1 cellular context compared by ENCODE assay signal in genomic region chr7:1024331-1024761, GRCh38.
TF ChIP-seq lines count a peak whose summit lies in the region.

No MANE protein-coding gene starts in this region.

TF ChIP-seq in GM12878, 131 proteins besides CTCF, POLR2A, EP300 and RAD21 (continues in another document):
- TF ChIP-seq PML (IDR thresholded peaks at IDR 0.05; ENCODE audit: low read length): 0 out of 2 replicates have a peak, but pooled peaks have one; percentile 65
- no peak for TF ChIP-seq PBX3 (IDR thresholded peaks at IDR 0.05; ENCODE audit: insufficient replicate concordance, low read depth, low read length)
- peak; percentile 53 for TF ChIP-seq RELA (IDR thresholded peaks at IDR 0.05; ENCODE audit: borderline replicate concordance, partially characterized antibody)
- TF ChIP-seq NFXL1 (IDR thresholded peaks at IDR 0.05; ENCODE audit: borderline replicate concordance): no peak
- TF ChIP-seq RAD51 (IDR thresholded peaks at IDR 0.05): peak; percentile 43; the same call in 1 of the 2 replicates
- peak; percentile 31; the same call in 1 of the 2 replicates for TF ChIP-seq SMC3 (IDR thresholded peaks at IDR 0.05; ENCODE audit: borderline replicate concordance, low read length)
- peak; percentile 62; the same call in 1 of the 2 replicates for TF ChIP-seq MYB (IDR thresholded peaks at IDR 0.05; ENCODE audit: borderline replicate concordance, low read depth, low read length)
- TF ChIP-seq CEBPB (IDR thresholded peaks at IDR 0.05; ENCODE audit: borderline replicate concordance in 1 of 2, low read depth in 2 of 2, low read length in 2 of 2): peak in 1 of 2 experiments; percentile 82; a peak in 2 of 4 replicates
- TF ChIP-seq STAT3 (IDR thresholded peaks at IDR 0.05; ENCODE audit: low read depth, low read length): peak; percentile 87
- TF ChIP-seq PAX5 (IDR thresholded peaks at IDR 0.05; ENCODE audit: borderline replicate concordance, low read depth, low read length): peak; percentile 82
- TF ChIP-seq CREB1 (IDR thresholded peaks at IDR 0.05; ENCODE audit: low read depth): peak; percentile 58; the same call in 1 of the 2 replicates
- peak; percentile 79; the same call in 1 of the 2 replicates for TF ChIP-seq ZNF687 (IDR thresholded peaks at IDR 0.05)
- TF ChIP-seq GABPA (IDR thresholded peaks at IDR 0.05; ENCODE audit: low read depth): no peak
- TF ChIP-seq POLR2AphosphoS2 (IDR thresholded peaks at IDR 0.05; ENCODE audit: low read depth, low read length): peak; percentile 78
- TF ChIP-seq SREBF2 (IDR thresholded peaks at IDR 0.05; ENCODE audit: low read length): 0 out of 2 replicates have a peak, but pooled peaks have one; percentile 5
- no peak; the same call in 1 of the 2 replicates for TF ChIP-seq LARP7 (IDR thresholded peaks at IDR 0.05)
- TF ChIP-seq ATF7 (IDR thresholded peaks at IDR 0.05; ENCODE audit: low read depth): peak; percentile 72
- peak; percentile 76 for TF ChIP-seq MXI1 (IDR thresholded peaks at IDR 0.05; ENCODE audit: low read depth, low read length)
- TF ChIP-seq IKZF2 (IDR thresholded peaks at IDR 0.05): peak; percentile 84 to 89; a peak in 3 of 4 replicates
- TF ChIP-seq FOXK2 (IDR thresholded peaks at IDR 0.05): no peak
- TF ChIP-seq BHLHE40 (IDR thresholded peaks at IDR 0.05; ENCODE audit: borderline replicate concordance in 1 of 2, low read depth in 2 of 2, low read length in 1 of 2): peak; percentile 72 to 85; a peak in 3 of 4 replicates
- TF ChIP-seq KAT2A (conservative IDR thresholded peaks at IDR 0.05; ENCODE audit: control insufficient read depth, low read depth, low read length): no peak
- peak; percentile 54; the same call in 1 of the 2 replicates for TF ChIP-seq STAT1 (conservative IDR thresholded peaks at IDR 0.05)
- TF ChIP-seq MEF2B (IDR thresholded peaks at IDR 0.05; ENCODE audit: partially characterized antibody, poor library complexity, severe bottlenecking): peak; percentile 100
- no peak for TF ChIP-seq ZNF207 (IDR thresholded peaks at IDR 0.05; ENCODE audit: borderline replicate concordance)
- peak; percentile 81 for TF ChIP-seq RELB (IDR thresholded peaks at IDR 0.05; ENCODE audit: low read depth)
- TF ChIP-seq JUND (IDR thresholded peaks at IDR 0.05; ENCODE audit: low read depth, low read length): no peak
- TF ChIP-seq KLF5 (IDR thresholded peaks at IDR 0.05; ENCODE audit: partially characterized antibody): no peak
- TF ChIP-seq KDM1A (IDR thresholded peaks at IDR 0.05; ENCODE audit: borderline replicate concordance): no peak
- TF ChIP-seq ZNF24 (IDR thresholded peaks at IDR 0.05): peak; percentile 62; the same call in 1 of the 2 replicates
- TF ChIP-seq MLLT1 (IDR thresholded peaks at IDR 0.05): no peak
- no peak for TF ChIP-seq E4F1 (IDR thresholded peaks at IDR 0.05; ENCODE audit: borderline replicate concordance, partially characterized antibody)
- TF ChIP-seq NR2C2 (IDR thresholded peaks at IDR 0.05; ENCODE audit: borderline replicate concordance, control insufficient read depth, insufficient read length, low read depth): no peak
- no peak for TF ChIP-seq ZBTB11 (CRISPR knock-in tag; IDR thresholded peaks at IDR 0.05)
- TF ChIP-seq POU2F2 (IDR thresholded peaks at IDR 0.05; ENCODE audit: borderline replicate concordance, low read depth, low read length): peak; percentile 90; the same call in 2 of the 3 replicates
- TF ChIP-seq NBN (IDR thresholded peaks at IDR 0.05): peak; percentile 90
- no peak for TF ChIP-seq USF1 (IDR thresholded peaks at IDR 0.05; ENCODE audit: borderline replicate concordance, extremely low read length, insufficient read depth, low read depth, low read length)
- peak; percentile 79 for TF ChIP-seq CHD2 (IDR thresholded peaks at IDR 0.05; ENCODE audit: borderline replicate concordance, low read depth, low read length)
- no peak for TF ChIP-seq E2F8 (IDR thresholded peaks at IDR 0.05; ENCODE audit: low read depth, partially characterized antibody)
- 0 out of 4 replicates have a peak, but pooled peaks of 1 of the 2 experiments have one; percentile 53 for TF ChIP-seq ETV6 (conservative IDR thresholded peaks at IDR 0.05 in 1 of 2, IDR thresholded peaks at IDR 0.05 in 1 of 2; ENCODE audit: borderline replicate concordance in 1 of 2, low read depth in 1 of 2)
- peak; percentile 99 for TF ChIP-seq RB1 (IDR thresholded peaks at IDR 0.05; ENCODE audit: borderline replicate concordance)
- TF ChIP-seq BRCA1 (IDR thresholded peaks at IDR 0.05; ENCODE audit: low read depth, low read length): peak; percentile 42; the same call in 1 of the 2 replicates
- TF ChIP-seq NR2F1 (conservative IDR thresholded peaks at IDR 0.05): peak; percentile 61
- TF ChIP-seq HDGF (IDR thresholded peaks at IDR 0.05): no peak
- peak; percentile 91 for TF ChIP-seq TBL1XR1 (IDR thresholded peaks at IDR 0.05; ENCODE audit: low read depth, low read length)
